In the genomic region with DNA sequence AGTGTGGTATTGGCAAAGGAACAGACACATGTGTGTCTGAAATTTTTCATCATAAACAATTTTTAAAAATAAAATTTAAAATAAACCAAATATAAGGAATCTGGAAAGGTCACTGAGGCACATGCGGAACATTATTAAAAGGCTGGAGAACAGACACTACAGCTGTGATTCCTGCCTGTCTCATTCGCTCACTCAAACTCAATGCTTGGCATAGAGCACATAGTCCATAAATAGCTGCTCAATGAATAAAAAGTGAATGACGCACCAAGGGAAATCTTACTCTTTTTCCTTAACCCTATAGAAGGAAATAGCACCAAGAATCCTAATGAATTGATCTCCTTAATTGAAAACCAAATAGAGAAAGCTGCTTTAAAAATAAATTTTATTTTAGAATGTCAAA, we compare ENCODE assay signal across 26 cellular contexts.
"Had no signal": no experiment of that assay in that cellular context is flagged by ENCODE, and none has a peak within 500 bp of the region (broad histone marks: within the 10 kb centered on the region; RNA-seq: fewer than 3 reads in every experiment).

No MANE protein-coding gene starts in this region.

- H3K36me3 ChIP-seq: esophagus squamous epithelium, neural progenitor cell, prostate gland, right atrium auricular region, spleen, tibial artery had no signal

- H3K36me3 Mint-ChIP-seq: immature natural killer cell; memory B cell; naive thymus-derived CD4-positive, alpha-beta T cell; stimulated activated memory B cell treated with anti-CD40 and anti-IgM and Interleukin-4, amounts not matched to agents 10 μg/mL and 1 μg/mL and 100 μg/mL, for 72 hours; type B pancreatic cell had no signal

- H3K27ac Mint-ChIP-seq: effector memory CD8-positive, alpha-beta T cell; memory B cell; naive thymus-derived CD4-positive, alpha-beta T cell; nephron; neural progenitor cell; stimulated activated memory B cell treated with anti-CD40 and anti-IgM and Interleukin-4, amounts not matched to agents 10 μg/mL and 1 μg/mL and 100 μg/mL, for 72 hours; type B pancreatic cell had no signal

- H3K4me3 Mint-ChIP-seq: effector memory CD8-positive, alpha-beta T cell; immature natural killer cell; memory B cell; naive thymus-derived CD4-positive, alpha-beta T cell; nephron; neural progenitor cell; stimulated activated memory B cell treated with anti-CD40 and anti-IgM and Interleukin-4, amounts not matched to agents 10 μg/mL and 1 μg/mL and 100 μg/mL, for 72 hours; type B pancreatic cell had no signal

- DNase-seq: cortex of kidney; effector memory CD8-positive, alpha-beta T cell; erythroblast; esophagus squamous epithelium; head of caudate nucleus; immature natural killer cell; islet precursor cell; kidney glomerular epithelial cell; naive thymus-derived CD4-positive, alpha-beta T cell; spleen; stimulated activated CD4-positive, alpha-beta T cell treated with anti-CD3 and anti-CD28 coated beads, Interleukin-4, amount 100 ng/mL, for 4 hours; stimulated activated naive CD8-positive, alpha-beta T cell treated with anti-CD3 and anti-CD28 coated beads, Interleukin-15, Interleukin-2, amounts not matched to agents 100 U/mL and 50 U/mL, for 24 hours; substantia nigra; testis; tibial artery had no signal

- H3K4me1 ChIP-seq: esophagus squamous epithelium, prostate gland, right atrium auricular region, spleen, testis had no signal

- H3K9me3 ChIP-seq: esophagus squamous epithelium, prostate gland, right atrium auricular region, spleen, testis, tibial artery had no signal

- H3K4me3 ChIP-seq: esophagus squamous epithelium, hepatocyte, lung, neural progenitor cell, prostate gland, right atrium auricular region, skin epidermis, spleen, testis, tibial artery had no signal

- H3K27me3 Mint-ChIP-seq: effector memory CD8-positive, alpha-beta T cell; stimulated activated memory B cell treated with anti-CD40 and anti-IgM and Interleukin-4, amounts not matched to agents 10 μg/mL and 1 μg/mL and 100 μg/mL, for 72 hours; type B pancreatic cell had no signal

- H3K9me3 Mint-ChIP-seq: effector memory CD8-positive, alpha-beta T cell; immature natural killer cell; memory B cell; naive thymus-derived CD4-positive, alpha-beta T cell; nephron; stimulated activated memory B cell treated with anti-CD40 and anti-IgM and Interleukin-4, amounts not matched to agents 10 μg/mL and 1 μg/mL and 100 μg/mL, for 72 hours; type B pancreatic cell had no signal

- H3K27me3 ChIP-seq: esophagus squamous epithelium, hepatocyte, neural progenitor cell, right atrium auricular region, spleen, testis, tibial artery had no signal

- H3K4me1 Mint-ChIP-seq: memory B cell; stimulated activated memory B cell treated with anti-CD40 and anti-IgM and Interleukin-4, amounts not matched to agents 10 μg/mL and 1 μg/mL and 100 μg/mL, for 72 hours had no signal

- H3K27ac ChIP-seq: esophagus squamous epithelium, hepatocyte, neural progenitor cell, prostate gland, right atrium auricular region, skin epidermis, spleen, testis, tibial artery had no signal

- ATAC-seq: effector memory CD8-positive, alpha-beta T cell; naive thymus-derived CD4-positive, alpha-beta T cell; sciatic nerve; stimulated activated memory B cell treated with anti-CD40 and anti-IgM and Interleukin-4, amounts not matched to agents 10 μg/mL and 1 μg/mL and 100 μg/mL, for 72 hours; stimulated activated naive CD8-positive, alpha-beta T cell treated with anti-CD3 and anti-CD28 coated beads, Interleukin-15, Interleukin-2, amounts not matched to agents 100 U/mL and 50 U/mL, for 24 hours had no signal
